Comparison of ENCODE assay signal across 30 cellular contexts in the genomic region with DNA sequence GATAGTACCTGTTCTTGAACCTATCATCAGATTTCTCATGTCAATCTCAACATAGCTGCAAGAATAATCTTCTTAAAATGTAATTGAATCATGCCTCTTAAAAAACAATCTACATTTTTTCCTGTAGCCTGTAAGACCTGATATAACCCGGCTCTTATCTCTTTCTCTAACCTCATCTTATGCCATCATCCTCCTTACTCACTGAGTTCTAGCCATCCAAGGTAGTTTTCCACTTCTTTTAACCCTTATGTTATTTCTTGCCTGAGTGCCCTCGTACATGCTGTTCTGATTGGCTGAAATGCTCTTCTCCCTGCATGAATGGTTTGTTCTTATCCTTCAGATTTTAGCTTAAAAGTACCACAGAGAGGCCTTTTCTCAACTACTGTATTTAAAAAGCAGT.
"Had no signal": no experiment of that assay in that cellular context is flagged by ENCODE, and none has a peak within 500 bp of the region (broad histone marks: within the 10 kb centered on the region; RNA-seq: fewer than 3 reads in every experiment).

No MANE protein-coding gene starts in this region.

- H3K4me3 ChIP-seq: adrenal gland, ascending aorta, cardiac muscle cell, coronary artery, dorsolateral prefrontal cortex, gastrocnemius medialis, mucosa of descending colon, psoas muscle, sigmoid colon, thoracic aorta, uterus had no signal

- H3K36me3 ChIP-seq: cardiac muscle cell, uterus had no signal

- FAIRE-seq: small intestine, TTC549 had no signal

- H3K9me3 ChIP-seq: adrenal gland, ascending aorta, gastrocnemius medialis, mucosa of descending colon, psoas muscle, sigmoid colon, thoracic aorta, uterus had no signal

- H3K4me1 ChIP-seq: ascending aorta, gastrocnemius medialis, psoas muscle had no signal

- ATAC-seq: activated CD4-positive, CD25-positive, alpha-beta regulatory T cell treated with anti-CD3 and anti-CD28 coated beads, Interleukin-2, amount 50 U/mL, for 24 hours; gastrocnemius medialis; left ventricle myocardium superior; mucosa of descending colon; natural killer cell treated with Interleukin-12 subunit alpha and Interleukin-12 subunit beta and Interleukin-15 and Interleukin-18, amount 100 ng/mL, for 72 hours; psoas muscle; stimulated activated effector memory CD8-positive, alpha-beta T cell treated with anti-CD3 and anti-CD28 coated beads, Interleukin-12 subunit alpha, Interleukin-12 subunit beta, amount 100 ng/mL, for 72 hours had no signal

- DNase-seq: activated CD4-positive, alpha-beta T cell treated with anti-CD3 and anti-CD28 coated beads for 48 hours; activated CD4-positive, alpha-beta T cell treated with anti-CD3 and anti-CD28 coated beads, Interleukin-2, amount 50 U/mL, for 48 hours; activated CD8-positive, alpha-beta memory T cell treated with anti-CD3 and anti-CD28 coated beads for 24 hours; activated effector memory CD4-positive, alpha-beta T cell treated with anti-CD3 and anti-CD28 coated beads, Interleukin-2, amount 50 U/mL, for 16 hours; activated naive CD4-positive, alpha-beta T cell treated with anti-CD3 and anti-CD28 coated beads for 36 hours; activated naive CD8-positive, alpha-beta T cell treated with anti-CD3 and anti-CD28 coated beads for 36 hours; adrenal gland; dorsolateral prefrontal cortex; effector memory CD4-positive, alpha-beta T cell; erythroblast; gastrocnemius medialis; glutamatergic neuron; islet precursor cell; left ventricle myocardium superior; mucosa of descending colon; psoas muscle; sigmoid colon; small intestine; stimulated activated CD4-positive, alpha-beta T cell treated with anti-CD3 and anti-CD28 coated beads, Interleukin-4, amount 100 ng/mL, for 24 hours; T-helper 9 cell; uterus; WERI-Rb-1 had no signal

- H3K27ac ChIP-seq: adrenal gland, cardiac muscle cell, dorsolateral prefrontal cortex, gastrocnemius medialis, psoas muscle, sigmoid colon, WERI-Rb-1 had no signal

- H3K27me3 ChIP-seq: adrenal gland, ascending aorta, cardiac muscle cell, dorsolateral prefrontal cortex, gastrocnemius medialis, sigmoid colon, uterus had no signal
